In the genomic region with DNA sequence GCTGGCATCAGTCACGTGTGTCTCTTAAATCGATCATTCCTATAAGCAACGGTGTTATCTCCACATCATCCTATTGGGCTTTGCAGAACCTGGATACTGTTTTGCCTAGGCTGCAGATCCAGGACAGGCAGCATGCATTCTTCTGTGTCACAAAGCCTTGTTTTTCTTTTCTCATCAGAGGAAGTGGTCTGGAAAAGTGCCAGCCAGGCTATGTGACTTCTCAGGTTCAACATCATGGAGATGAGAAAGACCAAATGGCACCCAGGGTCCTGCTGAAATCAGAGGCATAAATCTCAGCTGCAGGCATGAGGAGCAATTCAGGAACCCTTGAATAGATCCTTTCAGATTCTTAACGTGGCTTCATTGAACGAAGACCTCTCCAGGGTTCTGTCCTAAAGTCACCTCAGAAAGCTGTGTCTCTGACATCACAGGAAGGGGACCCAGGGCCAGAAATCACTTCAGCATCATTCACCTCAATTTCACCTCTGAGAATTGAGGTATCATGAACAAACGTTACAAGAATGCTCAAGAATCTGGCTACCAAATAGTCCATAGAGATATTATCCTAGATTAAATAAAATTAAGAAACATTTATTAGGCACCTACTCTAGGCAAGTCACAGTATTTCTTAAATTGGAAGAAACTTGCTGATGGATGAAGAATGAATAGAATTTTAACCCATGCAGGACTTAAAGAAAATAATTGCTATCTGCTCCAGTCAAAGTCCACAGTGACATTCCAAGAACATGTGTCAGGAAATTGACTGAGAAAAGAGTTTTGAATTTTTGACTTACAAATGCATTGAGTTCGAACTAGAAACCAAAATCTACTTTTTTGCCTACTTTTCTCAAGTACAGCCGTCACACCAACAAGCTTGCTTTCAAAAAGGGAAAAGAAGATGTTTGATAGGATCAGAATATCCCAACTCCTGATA, we compare ENCODE assay signal across 11 cellular contexts.
DNase-seq lines count a peak whose midpoint lies in the region; ATAC-seq and TF ChIP-seq lines count a peak whose summit lies in the region.
"Had no signal": no experiment of that assay in that cellular context is flagged by ENCODE, and none has a peak within 500 bp of the region (broad histone marks: within the 10 kb centered on the region; RNA-seq: fewer than 3 reads in every experiment).

No MANE protein-coding gene starts in this region.

- peaks cover 0 to 2% (median 0%) of the 10 kb centered on the region in 8 donors for H3K9me3 Mint-ChIP-seq in CD4-positive, alpha-beta memory T cell
- H3K9me3 Mint-ChIP-seq: type B pancreatic cell had no signal

- H3K9me3 ChIP-seq in CD4-positive, alpha-beta memory T cell (ENCODE audit: control insufficient read depth in 1 of 2, low read length in 2 of 2): no peaks in the 10 kb centered on the region

- H3K27ac Mint-ChIP-seq in CD4-positive, alpha-beta memory T cell: peak overlapping the region; percentile 44 to 84 (median 80)
- H3K27ac Mint-ChIP-seq: type B pancreatic cell had no signal

- intact Hi-C loops in CD4-positive, alpha-beta memory T cell (cut with micrococcal nuclease): loop anchor here (1.0 to 5.0 kb wide), 6 partner anchors 113 to 888 kb away; a partner anchor contains a TSS

- CTCF ChIA-PET in CD4-positive, alpha-beta memory T cell (lab: Charles Lee; ENCODE audit: partially characterized antibody): interaction anchor here (1.0 to 6.4 kb wide), 6 partner anchors 96 to 1195 kb away, joined by 3 to 102 read pairs (median 16); no protein-coding TSS in a partner anchor

- H3K36me3 ChIP-seq in CD4-positive, alpha-beta memory T cell (ENCODE audit: insufficient read depth, low read length): no peaks in the 10 kb centered on the region

- POLR2A ChIA-PET in CD4-positive, alpha-beta memory T cell (lab: Charles Lee; ENCODE audit: partially characterized antibody): interaction anchor here (0.8 to 1.4 kb wide), 5 partner anchors 163 to 886 kb away, joined by 3 to 5 read pairs (median 3); no protein-coding TSS in a partner anchor

- peaks cover 29% of the 10 kb centered on the region for H3K4me1 ChIP-seq in CD4-positive, alpha-beta memory T cell (ENCODE audit: insufficient read depth, low read length)

- in situ Hi-C loops in GM13977 (cut with MboI; ENCODE audit: low pct_unique_long_range_greater_than_20kb, low sequenced_read_pairs, unreplicated experiment): no loop called here

- no peak overlapping the region for H3K4me3 ChIP-seq in CD4-positive, alpha-beta memory T cell (ENCODE audit: low read length in 2 of 2)
- no peak overlapping the region for H3K4me3 ChIP-seq in fibroblast of the aortic adventitia (ENCODE audit: low read depth, low read length)

- no peak overlapping the region for H3K27ac ChIP-seq in CD4-positive, alpha-beta memory T cell (ENCODE audit: low read depth, low read length)

- H3K4me3 Mint-ChIP-seq in CD4-positive, alpha-beta memory T cell: peak overlapping the region in 6 of 8 donors; percentile 19 to 70 (median 40)
- H3K4me3 Mint-ChIP-seq: type B pancreatic cell had no signal

- ATAC-seq in HG02798 (IDR thresholded peaks at IDR 0.05; ENCODE audit: poor library complexity, unreplicated experiment): no peak

- TF ChIP-seq CTCF in fibroblast of the aortic adventitia (IDR thresholded peaks at IDR 0.05; ENCODE audit: insufficient read depth, low read length): no peak
- no peak for TF ChIP-seq CTCF in GM13977 (IDR thresholded peaks at IDR 0.05; ENCODE audit: extremely low read depth, insufficient read depth, missing control alignments)

- DNase-seq in CD4-positive, alpha-beta memory T cell: peak; percentile 59 to 71 (median 64)
- peak; percentile 88 for DNase-seq in NCI-H82 treated with DMSO at 0.1 percent for 48 hours (lab: John Stamatoyannopoulos, UW; ENCODE audit: unreplicated experiment)
- peak; percentile 48 to 49 for DNase-seq in activated T-cell treated with anti-CD3 and anti-CD28 coated beads, Interleukin-2, amount 50 U/mL, for 48 hours
- DNase-seq in fibroblast of the aortic adventitia (ENCODE audit: low read depth): peak; percentile 49
- DNase-seq in NCI-H2196 treated with DMSO at 0.1 percent for 48 hours (lab: John Stamatoyannopoulos, UW; ENCODE audit: unreplicated experiment): no peak
- DNase-seq in GM13977 (ENCODE audit: low spot score): no peak
- DNase-seq in hippocampal formation (lab: John Stamatoyannopoulos, UW): no peak
- DNase-seq: cortex of kidney, MM.1S had no signal

- H3K27me3 ChIP-seq in CD4-positive, alpha-beta memory T cell (ENCODE audit: insufficient read depth, low read length): no peaks in the 10 kb centered on the region

- H3K4me1 Mint-ChIP-seq in CD4-positive, alpha-beta memory T cell: peaks cover 25 to 33% (median 29%) of the 10 kb centered on the region in 4 donors

- no peaks in the 10 kb centered on the region for H3K36me3 Mint-ChIP-seq in CD4-positive, alpha-beta memory T cell
- H3K36me3 Mint-ChIP-seq: type B pancreatic cell had no signal

- H3K27me3 Mint-ChIP-seq in CD4-positive, alpha-beta memory T cell: no peaks in the 10 kb centered on the region
- H3K27me3 Mint-ChIP-seq: type B pancreatic cell had no signal

Comparison
In these comparisons a context has a peak if more than half of its experiments do, and no peak if none do; other contexts are left out.
1. DNase-seq: peak in CD4-positive, alpha-beta memory T cell (5 of 5), NCI-H82 treated with DMSO at 0.1 percent for 48 hours (single experiment), activated T-cell treated with anti-CD3 and anti-CD28 coated beads, Interleukin-2, amount 50 U/mL, for 48 hours (2 of 2) and fibroblast of the aortic adventitia (single experiment); none in NCI-H2196 treated with DMSO at 0.1 percent for 48 hours (single experiment), GM13977 (single experiment) and hippocampal formation (0 of 2).